Comparison of ENCODE assay signal across 15 cellular contexts in the genomic region with DNA sequence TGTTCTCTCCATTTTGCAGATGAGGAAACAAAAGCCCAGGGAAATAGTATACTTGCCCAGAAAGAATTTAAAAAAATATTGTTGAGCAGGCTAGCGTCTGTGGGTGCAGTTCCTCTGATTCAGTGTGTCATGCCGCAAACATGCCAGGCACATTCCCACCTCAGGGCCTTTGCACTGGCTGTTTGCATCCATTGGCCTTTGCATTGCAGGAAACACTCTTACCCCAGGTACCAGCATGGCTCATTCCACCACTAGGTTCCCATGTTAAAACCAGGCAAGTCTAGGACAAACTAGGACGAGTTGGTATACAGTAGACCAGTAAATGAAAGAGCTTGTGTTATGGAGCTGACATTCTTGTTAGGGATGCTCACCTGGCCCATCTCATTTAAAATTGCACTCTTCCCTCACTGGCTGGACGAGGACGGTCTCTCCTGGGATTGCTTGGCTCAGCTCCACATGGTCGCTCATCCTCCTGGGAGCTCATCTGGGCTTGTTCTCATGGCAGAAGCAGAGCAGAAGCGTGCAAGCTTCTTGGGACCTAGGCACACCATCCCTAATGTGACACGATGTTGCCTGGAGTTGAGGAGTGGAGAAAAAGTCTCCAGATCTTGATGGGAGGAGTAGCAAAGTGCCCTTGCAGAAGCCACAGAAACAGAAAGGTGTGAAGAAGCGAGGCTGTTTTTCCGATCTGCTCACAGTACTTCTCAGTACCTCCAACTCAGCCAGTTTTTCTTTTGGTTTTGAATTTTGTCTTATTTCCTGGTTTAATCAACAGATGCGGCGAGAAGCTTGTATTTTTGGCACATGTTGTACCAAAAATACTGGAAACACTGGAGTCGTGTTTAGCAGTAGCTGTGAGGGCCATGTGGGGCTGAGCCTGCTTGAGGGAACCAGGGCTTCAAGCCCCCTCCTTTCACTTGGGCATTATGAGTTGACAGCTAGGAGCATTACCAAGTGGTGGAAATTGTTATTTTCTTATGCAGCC. TPM values are rescaled to one million over a fixed set of nuclear protein-coding genes. Genes with fewer than 3 reads are reported as not detected.
DNase-seq lines count a peak whose midpoint lies in the region; ATAC-seq and TF ChIP-seq lines count a peak whose summit lies in the region.
"Had no signal": no experiment of that assay in that cellular context is flagged by ENCODE, and none has a peak within 500 bp of the region (broad histone marks: within the 10 kb centered on the region; RNA-seq: fewer than 3 reads in every experiment).

No MANE protein-coding gene starts in this region.

- H3K4me1 ChIP-seq in colonic mucosa, result no peaks in the 10 kb centered on the region
- H3K4me1 ChIP-seq in upper lobe of right lung, result peaks cover 4% of the 10 kb centered on the region
- H3K4me1 ChIP-seq: lower lobe of right lung had no signal

- H3K27me3 ChIP-seq in colonic mucosa (no peaks in the 10 kb centered on the region), upper lobe of right lung (no peaks in the 10 kb centered on the region)
- H3K27me3 ChIP-seq: hepatocyte had no signal

- H3K27ac ChIP-seq in colonic mucosa (no peak overlapping the region), upper lobe of right lung (no peak overlapping the region)
- H3K27ac ChIP-seq: C4-2B, hepatocyte, lower lobe of right lung had no signal

- H3K27me3 Mint-ChIP-seq in T-helper 2 cell treated with Interferon-gamma antibody and Interleukin-4, amounts not matched to agents 5 μg/mL and 100 μg/mL, for 36 hours (ENCODE audit: low read depth), result no peaks in the 10 kb centered on the region
- H3K27me3 Mint-ChIP-seq in mesothelial cell of epicardium (ENCODE audit: low read depth), result peaks cover 60% of the 10 kb centered on the region

- H3K27ac Mint-ChIP-seq in T-helper 2 cell treated with Interferon-gamma antibody and Interleukin-4, amounts not matched to agents 5 μg/mL and 100 μg/mL, for 36 hours, result peak overlapping the region; percentile 92
- H3K27ac Mint-ChIP-seq in mesothelial cell of epicardium, result no peak overlapping the region

- H3K36me3 Mint-ChIP-seq in T-helper 2 cell treated with Interferon-gamma antibody and Interleukin-4, amounts not matched to agents 5 μg/mL and 100 μg/mL, for 36 hours (ENCODE audit: low read depth), result peaks cover 36% of the 10 kb centered on the region
- no peaks in the 10 kb centered on the region for H3K36me3 Mint-ChIP-seq in mesothelial cell of epicardium

- H3K36me3 ChIP-seq in colonic mucosa (no peaks in the 10 kb centered on the region), upper lobe of right lung (no peaks in the 10 kb centered on the region)
- H3K36me3 ChIP-seq: lower lobe of right lung had no signal

- DNase-seq in stimulated activated CD8-positive, alpha-beta memory T cell treated with anti-CD3 and anti-CD28 coated beads, Interleukin-4, amount 100 ng/mL, for 24 hours (ENCODE audit: low read depth), result peak; percentile 26
- no peak for DNase-seq in stimulated activated CD8-positive, alpha-beta memory T cell treated with anti-CD3 and anti-CD28 coated beads, Interleukin-4, amount 100 ng/mL, for 48 hours
- DNase-seq in T-helper 2 cell treated with Interferon-gamma antibody and Interleukin-4, amounts not matched to agents 5 μg/mL and 100 μg/mL, for 36 hours (ENCODE audit: low spot score), result no peak
- DNase-seq in colonic mucosa (peak; percentile 14), upper lobe of right lung (no peak), mesothelial cell of epicardium (ENCODE audit: low spot score in 2 of 2, unreplicated experiment in 2 of 2) (no peak)
- DNase-seq: GDM1, lower lobe of right lung, MV-4-11, occipital lobe had no signal

- TF ChIP-seq CTCF in colonic mucosa (IDR thresholded peaks at IDR 0.05) (no peak), upper lobe of right lung (IDR thresholded peaks at IDR 0.05) (no peak), mesothelial cell of epicardium (IDR thresholded peaks at IDR 0.05; ENCODE audit: unreplicated experiment) (no peak)

- H3K4me1 Mint-ChIP-seq in T-helper 2 cell treated with Interferon-gamma antibody and Interleukin-4, amounts not matched to agents 5 μg/mL and 100 μg/mL, for 36 hours (ENCODE audit: low read depth), result peaks cover 40% of the 10 kb centered on the region
- H3K4me1 Mint-ChIP-seq in mesothelial cell of epicardium, result peaks cover 10% of the 10 kb centered on the region

- H3K9me3 ChIP-seq in colonic mucosa (no peaks in the 10 kb centered on the region), upper lobe of right lung (no peaks in the 10 kb centered on the region)
- H3K9me3 ChIP-seq: lower lobe of right lung had no signal

- intact Hi-C loops in colonic mucosa (cut with DNase I) (loop anchor here (5.0 kb wide), 1 partner anchor 35 kb away; no protein-coding TSS in a partner anchor), upper lobe of right lung (cut with DNase I) (no loop called here)

- H3K9me3 Mint-ChIP-seq in T-helper 2 cell treated with Interferon-gamma antibody and Interleukin-4, amounts not matched to agents 5 μg/mL and 100 μg/mL, for 36 hours, result peaks cover 8% of the 10 kb centered on the region
- H3K9me3 Mint-ChIP-seq in mesothelial cell of epicardium, result peaks cover 13% of the 10 kb centered on the region

- ATAC-seq in upper lobe of right lung, result peak; percentile 36
- no peak for ATAC-seq in HG02885 (IDR thresholded peaks at IDR 0.05; ENCODE audit: poor library complexity, unreplicated experiment)
- no peak for ATAC-seq in GM21526 (IDR thresholded peaks at IDR 0.05; ENCODE audit: low FRiP score, unreplicated experiment)

- H3K4me3 Mint-ChIP-seq in T-helper 2 cell treated with Interferon-gamma antibody and Interleukin-4, amounts not matched to agents 5 μg/mL and 100 μg/mL, for 36 hours, result peak overlapping the region; percentile 67
- no peak overlapping the region for H3K4me3 Mint-ChIP-seq in mesothelial cell of epicardium

- H3K9ac ChIP-seq in colonic mucosa (ENCODE audit: low read depth in 2 of 2, low read length in 2 of 2), result no peak overlapping the region

- H3K4me3 ChIP-seq in colonic mucosa, result no peak overlapping the region
- H3K4me3 ChIP-seq in upper lobe of right lung, result no peak overlapping the region
- H3K4me3 ChIP-seq: hepatocyte, lower lobe of right lung had no signal

RNA-seq across cellular contexts. Expression of a gene that starts 13.9 kb away (rescaled TPM):
- total RNA-seq in colonic mucosa, result under 1 TPM; 0.20 to 0.27 TPM
- total RNA-seq in upper lobe of right lung, result 1.0 TPM
- total RNA-seq in mesothelial cell of epicardium, result 0.02 to 0.05 TPM (median 0.02 TPM) in 3 replicates
- total RNA-seq: hepatocyte, HT-29 had no signal

Comparison
In these comparisons a context has a peak if more than half of its experiments do, and no peak if none do; other contexts are left out.
1. DNase-seq: peak in stimulated activated CD8-positive, alpha-beta memory T cell treated with anti-CD3 and anti-CD28 coated beads, Interleukin-4, amount 100 ng/mL, for 24 hours (single experiment) and colonic mucosa (single experiment); none in stimulated activated CD8-positive, alpha-beta memory T cell treated with anti-CD3 and anti-CD28 coated beads, Interleukin-4, amount 100 ng/mL, for 48 hours (single experiment), T-helper 2 cell treated with Interferon-gamma antibody and Interleukin-4, amounts not matched to agents 5 μg/mL and 100 μg/mL, for 36 hours (single experiment), upper lobe of right lung (single experiment) and mesothelial cell of epicardium (0 of 2).